ENCODE assay signal across 8 cellular contexts in the genomic region with DNA sequence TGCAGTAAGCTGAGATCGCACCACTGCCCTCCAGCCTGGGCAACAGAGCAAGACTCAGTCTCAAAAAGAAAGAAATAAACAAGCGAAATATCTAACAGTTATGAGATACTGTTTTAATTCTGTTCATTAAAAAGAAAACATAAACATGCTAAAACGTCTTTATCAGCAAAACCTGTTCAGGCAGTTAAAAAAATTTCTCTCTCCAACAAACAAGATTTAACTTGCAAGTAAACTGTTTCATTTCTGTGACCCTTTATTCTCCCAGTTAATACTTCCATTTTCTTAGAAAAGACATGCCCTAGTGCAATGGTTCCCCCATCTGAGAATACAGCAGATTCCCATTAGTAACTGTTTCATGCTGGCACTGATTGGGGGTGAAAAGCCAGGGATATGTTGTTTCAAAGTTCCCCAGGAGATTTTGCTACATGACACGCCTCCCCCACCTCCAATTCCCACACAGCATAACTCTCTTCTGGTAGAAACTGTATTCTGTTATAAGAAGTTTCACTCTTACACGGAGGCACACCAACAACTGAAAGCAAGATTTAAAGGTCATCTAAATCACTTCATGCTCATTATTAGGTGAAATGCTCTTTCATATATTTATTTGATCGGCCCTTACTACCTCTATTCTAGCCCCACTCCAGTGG. TPM values are rescaled to one million over a fixed set of nuclear protein-coding genes. Genes with fewer than 3 reads are reported as not detected.
DNase-seq lines count a peak whose midpoint lies in the region; ATAC-seq and TF ChIP-seq lines count a peak whose summit lies in the region.

No MANE protein-coding gene starts in this region.

- POLR2A ChIA-PET in activated CD4-positive, alpha-beta T cell treated with anti-CD3 and anti-CD28 coated beads for 36 hours (lab: Charles Lee), result no interaction called here

- TF ChIP-seq POLR2A in breast epithelium (IDR thresholded peaks at IDR 0.05) (no peak), stomach (IDR thresholded peaks at IDR 0.05) (no peak)

- ATAC-seq in activated CD4-positive, alpha-beta T cell treated with anti-CD3 and anti-CD28 coated beads for 36 hours, result peak; percentile 77
- ATAC-seq in HG03103 (IDR thresholded peaks at IDR 0.05; ENCODE audit: low read depth, unreplicated experiment), result peak; percentile 72

- peak overlapping the region; percentile 87 for H3K27ac Mint-ChIP-seq in activated CD4-positive, alpha-beta T cell treated with anti-CD3 and anti-CD28 coated beads for 36 hours

- H3K9me3 Mint-ChIP-seq in activated CD4-positive, alpha-beta T cell treated with anti-CD3 and anti-CD28 coated beads for 36 hours (ENCODE audit: low read depth), result peaks cover 3% of the 10 kb centered on the region

- TF ChIP-seq CTCF in breast epithelium (IDR thresholded peaks at IDR 0.05), result no peak
- TF ChIP-seq CTCF in stomach (IDR thresholded peaks at IDR 0.05), result no peak

- H3K27me3 ChIP-seq in breast epithelium, result no peaks in the 10 kb centered on the region
- H3K27me3 ChIP-seq in stomach, result no peaks in the 10 kb centered on the region

- intact Hi-C loops in activated CD4-positive, alpha-beta T cell treated with anti-CD3 and anti-CD28 coated beads for 36 hours (cut with DNase I, micrococcal nuclease), result no loop called here
- intact Hi-C loops in breast epithelium (cut with DNase I; ENCODE audit: low total_unique reads), result no loop called here
- intact Hi-C loops in stomach (cut with DNase I; ENCODE audit: low total_unique reads), result no loop called here

- H3K4me1 ChIP-seq in breast epithelium (peaks cover 0 to 8% of the 10 kb centered on the region in 2 donors), stomach (peaks cover 32 to 93% (median 52%) of the 10 kb centered on the region in 4 donors)

- peaks cover 37% of the 10 kb centered on the region for H3K36me3 Mint-ChIP-seq in activated CD4-positive, alpha-beta T cell treated with anti-CD3 and anti-CD28 coated beads for 36 hours (ENCODE audit: low read depth)

- WGBS in stomach, 5 donors, result 30 to 49% (median 36%) methylated on average over 6 of the region's 6 CpGs

- H3K27ac ChIP-seq in breast epithelium (peak overlapping the region; percentile 81 to 84), stomach (peak overlapping the region; percentile 62 to 97 (median 82))

- H3K27me3 Mint-ChIP-seq in activated CD4-positive, alpha-beta T cell treated with anti-CD3 and anti-CD28 coated beads for 36 hours, result no peaks in the 10 kb centered on the region

- H3K4me3 ChIP-seq in breast epithelium (peak overlapping the region in 1 of 3 donors; percentile 2), stomach (no peak overlapping the region)

- DNase-seq in activated CD4-positive, alpha-beta T cell treated with anti-CD3 and anti-CD28 coated beads for 36 hours, result peak; percentile 48
- no peak for DNase-seq in activated CD4-positive, alpha-beta T cell treated with anti-CD3 and anti-CD28 coated beads for 48 hours
- DNase-seq in breast epithelium (ENCODE audit: low spot score in 2 of 2) (no peak), stomach (no peak), GDM1 (lab: John Stamatoyannopoulos, UW) (no peak), GOT3 (lab: John Stamatoyannopoulos, UW) (no peak), COLO668 (lab: John Stamatoyannopoulos, UW; ENCODE audit: unreplicated experiment) (no peak)

- CTCF ChIA-PET in activated CD4-positive, alpha-beta T cell treated with anti-CD3 and anti-CD28 coated beads for 36 hours (lab: Charles Lee), result interaction anchor here (0.7 to 2.2 kb wide), 6 partner anchors 9 to 66 kb away, joined by 3 to 10 read pairs (median 4); no protein-coding TSS in a partner anchor

- TF ChIP-seq EP300 in stomach (IDR thresholded peaks at IDR 0.05), result no peak

- H3K9me3 ChIP-seq in breast epithelium, result no peaks in the 10 kb centered on the region
- no peaks in the 10 kb centered on the region for H3K9me3 ChIP-seq in stomach

- H3K4me3 Mint-ChIP-seq in activated CD4-positive, alpha-beta T cell treated with anti-CD3 and anti-CD28 coated beads for 36 hours, result peak overlapping the region; percentile 56

- peaks cover 88% of the 10 kb centered on the region for H3K4me1 Mint-ChIP-seq in activated CD4-positive, alpha-beta T cell treated with anti-CD3 and anti-CD28 coated beads for 36 hours

- H3K36me3 ChIP-seq in breast epithelium (no peaks in the 10 kb centered on the region), stomach (peaks cover 0 to 9% (median 2%) of the 10 kb centered on the region in 4 donors)

RNA-seq across cellular contexts. Expression of gene ELF1, which starts 24.4 kb away (rescaled TPM):
- total RNA-seq in activated CD4-positive, alpha-beta T cell treated with anti-CD3 and anti-CD28 coated beads for 36 hours, result 10 to 100 TPM; 75.2 to 87.0 TPM
- total RNA-seq in breast epithelium, result 100 to 1,000 TPM; 101 to 138 (median 104) TPM
- total RNA-seq in stomach, result 100 to 1,000 TPM in 1 of 5 donors, 10 to 100 TPM in 4; 13.3 to 113 (median 49.7) TPM
- 10 to 100 TPM; 10.9 to 31.8 (median 19.8) TPM for polyA plus RNA-seq in stomach
